Comparison of ENCODE assay signal across 8 cellular contexts in the genomic region with DNA sequence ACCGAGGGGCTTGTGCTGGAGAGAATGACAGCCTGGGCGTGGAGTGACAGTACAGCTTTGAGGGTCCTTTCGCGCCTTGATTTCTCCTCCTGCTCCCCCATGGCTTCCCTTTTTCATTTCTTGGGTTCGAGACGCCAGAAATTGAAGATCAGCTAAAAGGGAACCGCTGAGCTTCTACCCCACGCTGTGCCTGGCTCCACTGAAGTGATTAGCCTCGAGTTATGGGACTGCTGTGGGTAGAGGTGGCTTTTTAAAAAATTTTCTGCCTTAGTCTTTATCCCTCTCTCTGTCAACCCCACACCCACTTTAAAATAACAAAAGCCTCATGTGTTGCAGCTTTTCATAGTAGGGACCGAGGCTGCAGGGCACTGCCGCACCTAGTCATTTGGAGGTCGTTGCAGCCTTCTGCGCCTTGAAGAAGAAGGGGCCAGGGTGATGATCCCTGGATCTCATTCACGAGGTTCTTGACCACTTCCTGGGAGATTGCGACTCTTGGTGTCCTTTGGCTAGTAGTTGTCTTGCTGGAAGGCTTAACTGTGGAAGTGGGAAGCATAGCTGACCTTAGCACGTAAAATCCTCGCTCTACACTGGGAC. TPM values are rescaled to one million over a fixed set of nuclear protein-coding genes. Genes with fewer than 3 reads are reported as not detected.
DNase-seq lines count a peak whose midpoint lies in the region; ATAC-seq and TF ChIP-seq lines count a peak whose summit lies in the region.

No MANE protein-coding gene starts in this region.

- TF ChIP-seq POLR2A in ovary (IDR thresholded peaks at IDR 0.05), result no peak

- no peaks in the 10 kb centered on the region for H3K36me3 ChIP-seq in ovary

- no peak for TF ChIP-seq CTCF in WTC11 (IDR thresholded peaks at IDR 0.05)
- TF ChIP-seq CTCF in foreskin fibroblast (IDR thresholded peaks at IDR 0.05; ENCODE audit: low read depth, low read length), result no peak
- TF ChIP-seq CTCF in ovary (IDR thresholded peaks at IDR 0.05), result no peak

- peak overlapping the region; percentile 98 for H3K4me3 Mint-ChIP-seq in WTC11

- CTCF ChIA-PET in WTC11 (lab: Charles Lee), result interaction anchor here (0.5 to 1.8 kb wide), 6 partner anchors 19 to 439 kb away, joined by 3 to 13 read pairs (median 6); partner anchors contain the start of gene MACIR

- peak overlapping the region; percentile 100 for H3K27ac Mint-ChIP-seq in WTC11

- peak overlapping the region; percentile 75 to 99 for H3K4me3 ChIP-seq in foreskin fibroblast (ENCODE audit: low read depth in 1 of 2, low read length in 2 of 2)
- H3K4me3 ChIP-seq in ovary, result peak overlapping the region; percentile 93

- ATAC-seq in HG03354 (IDR thresholded peaks at IDR 0.05; ENCODE audit: poor library complexity, severe bottlenecking, unreplicated experiment) (peak; percentile 0), WTC11 (peak; percentile 2), HG03108 (IDR thresholded peaks at IDR 0.05; ENCODE audit: unreplicated experiment) (no peak)

- TF ChIP-seq EP300 in ovary (IDR thresholded peaks at IDR 0.05), result no peak

- peaks cover 2% of the 10 kb centered on the region for H3K4me1 ChIP-seq in ovary (ENCODE audit: insufficient read depth)

- H3K9me3 ChIP-seq in ovary, result no peaks in the 10 kb centered on the region

- WGBS in ovary, 3 donors, result 0 to 1% (median 1%) methylated on average over 17 of the region's 17 CpGs

- no peaks in the 10 kb centered on the region for H3K27me3 ChIP-seq in ovary

- DNase-seq in ELR (ENCODE audit: low read depth) (peak; percentile 63), WTC11 (ENCODE audit: low spot score) (no peak), foreskin fibroblast (peak; percentile 6 to 29), ovary (no peak), DMS79 (lab: John Stamatoyannopoulos, UW) (no peak), 8988T (no peak)

- no peaks in the 10 kb centered on the region for H3K36me3 Mint-ChIP-seq in WTC11

- POLR2A ChIA-PET in WTC11 (lab: Charles Lee), result interaction anchor here (0.6 to 2.1 kb wide), 7 partner anchors 12 to 621 kb away, joined by 3 to 15 read pairs (median 3); partner anchors contain the start of gene MACIR

- H3K9me3 Mint-ChIP-seq in WTC11, result no peaks in the 10 kb centered on the region

- peaks cover 26% of the 10 kb centered on the region for H3K4me1 Mint-ChIP-seq in WTC11

- H3K27me3 Mint-ChIP-seq in WTC11 (ENCODE audit: low read depth), result no peaks in the 10 kb centered on the region

- intact Hi-C loops in ovary (cut with DNase I), result no loop called here

- H3K27ac ChIP-seq in ovary, result peak overlapping the region; percentile 85 to 89

TF ChIP-seq in WTC11, 78 proteins besides CTCF, POLR2A, EP300 and RAD21:
- TF ChIP-seq MYBL2 (CRISPR knock-in tag; IDR thresholded peaks at IDR 0.05) (no peak), FOXK1 (CRISPR knock-in tag; IDR thresholded peaks at IDR 0.05) (0 out of 2 replicates have a peak, but pooled peaks have one; percentile 5)

RNA-seq across cellular contexts. Expression of gene PPIP5K2, which starts 0.6 kb away (rescaled TPM):
- total RNA-seq in WTC11 (2021) (47.3 to 67.6 TPM (median 47.8 TPM) in 3 replicates), ovary (10 to 100 TPM; 32.9 to 63.3 (median 48.4) TPM)
- 10 to 100 TPM; 17.8 to 34.1 TPM for polyA plus RNA-seq in ovary

RNA-seq across cellular contexts. Expression of gene GIN1, which starts 0.8 kb away (rescaled TPM):
- total RNA-seq in WTC11 (2021), result 5.7 to 7.0 TPM (median 6.7 TPM) in 3 replicates
- total RNA-seq in ovary, result 10 to 100 TPM in 2 of 7 donors, 1 to 10 TPM in 5; 2.0 to 13.3 (median 9.8) TPM
- 1 to 10 TPM; 5.0 to 6.0 TPM for polyA plus RNA-seq in ovary

Comparison
In these comparisons a context has a peak if more than half of its experiments do, and no peak if none do; other contexts are left out.
1. DNase-seq: peak in ELR (single experiment) and foreskin fibroblast (2 of 2); none in WTC11 (single experiment), ovary (0 of 5), DMS79 (single experiment) and 8988T (single experiment).